In the genomic region with DNA sequence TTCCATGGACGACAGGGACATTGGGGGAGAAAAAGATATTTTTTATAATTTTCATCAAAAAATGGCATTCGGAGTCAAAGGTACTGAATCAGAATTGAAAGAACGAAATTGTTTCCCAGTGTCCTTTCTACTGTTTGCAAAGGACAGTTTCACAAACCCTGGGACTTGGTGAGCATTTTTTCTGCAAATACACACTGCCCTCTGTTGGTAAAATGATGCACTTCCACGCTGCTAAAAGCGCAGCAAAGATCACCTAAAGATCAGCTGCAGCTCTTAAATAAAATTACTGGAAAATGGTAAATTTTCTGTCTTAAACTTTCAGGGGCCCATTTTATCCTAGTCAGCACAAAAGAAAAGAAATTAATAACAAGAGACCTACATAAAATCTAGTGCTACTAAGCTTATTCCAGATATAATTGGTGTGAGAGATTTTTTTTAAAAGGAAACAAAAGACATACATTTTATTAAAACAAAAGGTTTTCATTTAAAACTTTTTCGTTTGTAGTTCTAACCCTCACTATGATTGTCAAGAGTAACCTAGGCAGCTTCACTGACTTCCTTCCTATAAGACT, we compare ENCODE assay signal across 1 cellular context.
TF ChIP-seq lines count a peak whose summit lies in the region.

No MANE protein-coding gene starts in this region.

TF ChIP-seq in SK-N-SH, 30 proteins besides CTCF, POLR2A, EP300 and RAD21 (continued from another document):
- TF ChIP-seq CHD2 (IDR thresholded peaks at IDR 0.05; ENCODE audit: low read length, partially characterized antibody) = no peak
